ENCODE assay signal across 8 cellular contexts in the genomic region with DNA sequence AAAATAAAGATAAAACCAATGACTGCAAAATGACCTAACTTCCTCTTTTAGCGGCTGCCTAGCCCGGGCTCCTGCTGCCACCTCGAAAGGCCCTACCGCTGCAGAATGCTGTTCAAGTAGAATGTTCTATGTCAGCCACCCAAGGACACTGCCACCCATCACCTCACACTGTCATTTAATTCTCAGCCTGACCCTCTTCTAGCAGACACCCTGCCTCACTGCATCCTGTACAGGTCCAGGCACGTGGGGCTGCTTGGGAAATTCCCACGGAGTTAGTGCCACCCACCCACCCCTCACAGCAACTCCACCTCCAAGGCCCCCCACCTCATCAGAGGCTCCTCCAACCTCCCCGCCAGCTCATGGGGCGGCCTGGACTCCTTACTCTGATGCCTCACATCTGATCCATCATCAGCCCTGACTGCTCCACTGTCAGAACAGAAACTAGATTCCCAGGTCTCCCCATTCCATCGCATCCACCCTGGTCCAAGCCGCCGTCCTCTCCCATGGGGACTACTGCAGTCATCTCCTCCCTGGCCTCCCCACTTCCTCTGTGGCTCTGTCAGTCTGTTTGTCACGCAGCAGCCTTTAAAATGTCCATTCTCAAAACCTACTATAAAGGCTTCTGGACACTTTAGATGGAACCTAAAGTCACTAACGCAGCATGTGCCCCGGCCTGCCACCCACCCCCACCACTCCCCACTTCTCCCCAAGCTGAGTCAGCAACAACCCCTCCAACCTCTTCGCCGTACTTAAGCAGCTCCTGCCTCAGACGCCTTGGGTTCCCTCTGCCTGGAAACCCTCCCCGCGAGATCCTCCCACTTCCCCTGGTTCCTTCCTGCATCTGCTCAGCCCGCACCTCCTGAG. TPM values are rescaled to one million over a fixed set of nuclear protein-coding genes. Genes with fewer than 3 reads are reported as not detected.
DNase-seq lines count a peak whose midpoint lies in the region; ATAC-seq and TF ChIP-seq lines count a peak whose summit lies in the region.

No MANE protein-coding gene starts in this region.

- no peaks in the 10 kb centered on the region for H3K27me3 ChIP-seq in PC-3 (ENCODE audit: low read length)

- no TSS peak for BruUV-seq in PC-3 (replicated peaks; lab: Mats Ljungman, UMichigan)

- peak; percentile 43 for ATAC-seq in HG02759 (IDR thresholded peaks at IDR 0.05; ENCODE audit: unreplicated experiment)
- no peak for ATAC-seq in PC-3
- no peak for ATAC-seq in GM21515 (IDR thresholded peaks at IDR 0.05; ENCODE audit: unreplicated experiment)

- no peaks in the 10 kb centered on the region for H3K9me2 ChIP-seq in PC-3 (replicated peaks; ENCODE audit: low read length)

- H3K27ac ChIP-seq in VCaP: peak overlapping the region; percentile 65
- H3K27ac ChIP-seq in PC-3 (ENCODE audit: low read length): no peak overlapping the region

- H3K4me3 ChIP-seq in PC-3 (ENCODE audit: low read length): no peak overlapping the region

- H3K4me2 ChIP-seq in PC-3 (ENCODE audit: low read length): no peak overlapping the region

- no peaks in the 10 kb centered on the region for H4K20me1 ChIP-seq in PC-3 (ENCODE audit: low read length)

- H3K9me3 ChIP-seq in PC-3 (ENCODE audit: low read length): no peaks in the 10 kb centered on the region

- H2AFZ ChIP-seq in PC-3 (ENCODE audit: low read length): no peak overlapping the region

- no peaks in the 10 kb centered on the region for H3K79me2 ChIP-seq in PC-3 (ENCODE audit: low read length)

- TF ChIP-seq CTCF in VCaP (conservative IDR thresholded peaks at IDR 0.05) (no peak), PC-3 (conservative IDR thresholded peaks at IDR 0.05; ENCODE audit: low read depth, low read length) (no peak)

- H3K4me1 ChIP-seq in PC-3 (ENCODE audit: insufficient read depth, low read length): peaks cover under 1% of the 10 kb centered on the region

- POLR2A ChIA-PET in PC-3 (lab: Charles Lee; ENCODE audit: unreplicated experiment): no interaction called here

- H3F3A ChIP-seq in PC-3 (ENCODE audit: low read length, unreplicated experiment): no peaks in the 10 kb centered on the region

- no peaks in the 10 kb centered on the region for H3K36me3 ChIP-seq in PC-3 (ENCODE audit: low read depth, low read length)

- TF ChIP-seq POLR2A in erythroblast (IDR thresholded peaks at IDR 0.05; ENCODE audit: low read length): no peak

- intact Hi-C loops in PC-3 (cut with micrococcal nuclease): no loop called here

- peak; percentile 39 for DNase-seq in erythroblast (lab: John Stamatoyannopoulos, UW)
- DNase-seq in stimulated activated CD4-positive, alpha-beta T cell treated with anti-CD3 and anti-CD28 coated beads, Interleukin-4, amount 100 ng/mL, for 1 hour: peak; percentile 70
- DNase-seq in PC-3: no peak
- DNase-seq in NK-92 treated with Interleukin-12 subunit alpha and Interleukin-12 subunit beta, amount 100 ng/mL, for 24 hours (lab: John Stamatoyannopoulos, UW): no peak
- no peak for DNase-seq in RPMI8226

- CTCF ChIA-PET in PC-3 (lab: Charles Lee): no interaction called here

- no peak overlapping the region for H3K9ac ChIP-seq in PC-3 (ENCODE audit: low read length)

RNA-seq across cellular contexts. Expression of a gene that starts 17.0 kb away (rescaled TPM):
- 12.4 and 12.9 TPM in 2 replicates for total RNA-seq in PC-3 (2014; rRNA removed)

Comparison
In these comparisons a context has a peak if more than half of its experiments do, and no peak if none do; other contexts are left out.
1. DNase-seq: peak in erythroblast (2 of 2) and stimulated activated CD4-positive, alpha-beta T cell treated with anti-CD3 and anti-CD28 coated beads, Interleukin-4, amount 100 ng/mL, for 1 hour (single experiment); none in PC-3 (single experiment), NK-92 treated with Interleukin-12 subunit alpha and Interleukin-12 subunit beta, amount 100 ng/mL, for 24 hours (single experiment) and RPMI8226 (single experiment).